Comparison of ENCODE assay signal across 9 cellular contexts in genomic region chr7:155467846-155468821, GRCh38. TPM values are rescaled to one million over a fixed set of nuclear protein-coding genes. Genes with fewer than 3 reads are reported as not detected.
DNase-seq lines count a peak whose midpoint lies in the region; ATAC-seq, FAIRE-seq and TF ChIP-seq lines count a peak whose summit lies in the region.
"Had no signal": no experiment of that assay in that cellular context is flagged by ENCODE, and none has a peak within 500 bp of the region (broad histone marks: within the 10 kb centered on the region; RNA-seq: fewer than 3 reads in every experiment).

No MANE protein-coding gene starts in this region.

- no peaks in the 10 kb centered on the region for H3K9me3 ChIP-seq in BLaER1 treated with 17β-estradiol and CSF1 and Interleukin-3, amounts not matched to agents 10 nM and 100 nM (replicated peaks in 1 of 11)
- H3K9me3 ChIP-seq in HAP-1 (no peaks in the 10 kb centered on the region), neural progenitor cell (ENCODE audit: low read depth) (no peaks in the 10 kb centered on the region), small intestine (ENCODE audit: control insufficient read depth, low read depth) (no peaks in the 10 kb centered on the region)

- peak overlapping the region; percentile 95 for H3K27ac Mint-ChIP-seq in neural progenitor cell

- H3K27me3 ChIP-seq in BLaER1 treated with 17β-estradiol and CSF1 and Interleukin-3, amounts not matched to agents 10 nM and 100 nM = peaks cover 100% of the 10 kb centered on the region in 11 experiments
- H3K27me3 ChIP-seq in HAP-1 (ENCODE audit: low read depth) (no peaks in the 10 kb centered on the region), neural progenitor cell (peaks cover 100% of the 10 kb centered on the region), small intestine (ENCODE audit: control insufficient read depth in 2 of 2, insufficient read depth in 2 of 2, low read length in 2 of 2) (peaks cover 22 to 76% of the 10 kb centered on the region in 2 donors)

- peaks cover 41% of the 10 kb centered on the region for H3F3A ChIP-seq in neural progenitor cell (ENCODE audit: low read depth)

- in situ Hi-C loops in HAP-1 (cut with MboI; ENCODE audit: low sequenced_read_pairs) = no loop called here

- H4K20me1 ChIP-seq in BLaER1 treated with 17β-estradiol and CSF1 and Interleukin-3, amounts not matched to agents 10 nM and 100 nM = peaks cover 0 to 96% (median 89%) of the 10 kb centered on the region in 11 experiments; a peak in 19 of 22 replicates
- peaks cover 100% of the 10 kb centered on the region for H4K20me1 ChIP-seq in neural progenitor cell (ENCODE audit: low read depth)

- no peaks in the 10 kb centered on the region for H3K9me3 Mint-ChIP-seq in neural progenitor cell

- peaks cover 76% of the 10 kb centered on the region for H3K4me1 Mint-ChIP-seq in neural progenitor cell

- no peak overlapping the region for H3K9ac ChIP-seq in BLaER1 treated with 17β-estradiol and CSF1 and Interleukin-3, amounts not matched to agents 10 nM and 100 nM
- H3K9ac ChIP-seq in neural progenitor cell = no peak overlapping the region

- peaks cover 50% of the 10 kb centered on the region for H3K27me3 Mint-ChIP-seq in neural progenitor cell (ENCODE audit: insufficient read depth, low read depth)

- peak overlapping the region; percentile 88 for H3K4me3 Mint-ChIP-seq in neural progenitor cell

- peak overlapping the region in 7 of 10 experiments; percentile 21 to 57 (median 36); a peak in 13 of 20 replicates for H3K4me3 ChIP-seq in BLaER1 treated with 17β-estradiol and CSF1 and Interleukin-3, amounts not matched to agents 10 nM and 100 nM
- H3K4me3 ChIP-seq in HAP-1 = peak overlapping the region; percentile 21
- peak overlapping the region; percentile 54 for H3K4me3 ChIP-seq in coronary artery
- peak overlapping the region; percentile 39 for H3K4me3 ChIP-seq in neural progenitor cell
- no peak overlapping the region for H3K4me3 ChIP-seq in small intestine (ENCODE audit: low read depth in 1 of 2, low read length in 2 of 2)

- FAIRE-seq in small intestine (lab: Jason Lieb, UNC) = no peak

- no peak for ATAC-seq in GM21515 (IDR thresholded peaks at IDR 0.05; ENCODE audit: unreplicated experiment)

- H3K79me2 ChIP-seq in neural progenitor cell (ENCODE audit: low read depth) = no peaks in the 10 kb centered on the region

- no peaks in the 10 kb centered on the region for H3K36me3 ChIP-seq in BLaER1 treated with 17β-estradiol and CSF1 and Interleukin-3, amounts not matched to agents 10 nM and 100 nM
- H3K36me3 ChIP-seq in HAP-1 (replicated peaks) = peaks cover 14% of the 10 kb centered on the region
- H3K36me3 ChIP-seq in neural progenitor cell = no peaks in the 10 kb centered on the region
- H3K36me3 ChIP-seq in small intestine (ENCODE audit: control insufficient read depth in 2 of 2, insufficient read depth in 2 of 2, low read length in 2 of 2) = no peaks in the 10 kb centered on the region

- DNase-seq in HAP-1 (ENCODE audit: low spot score in 2 of 2) (peak in 1 of 2 experiments; percentile 64), coronary artery (ENCODE audit: low spot score) (no peak), neural progenitor cell (ENCODE audit: low spot score) (peak; percentile 74), small intestine (no peak), KG1 (lab: John Stamatoyannopoulos, UW) (no peak), middle frontal gyrus (ENCODE audit: extremely low spot score, low spot score) (no peak)

- 3 to 5% (median 4%) methylated on average over 61 to 70 of the region's 70 CpGs for WGBS in small intestine, 3 donors

- peaks cover 17 to 35% (median 30%) of the 10 kb centered on the region in 10 experiments; a peak in 19 of 20 replicates for H3K4me1 ChIP-seq in BLaER1 treated with 17β-estradiol and CSF1 and Interleukin-3, amounts not matched to agents 10 nM and 100 nM
- H3K4me1 ChIP-seq in HAP-1 (peaks cover 21% of the 10 kb centered on the region), neural progenitor cell (peaks cover 16% of the 10 kb centered on the region), small intestine (ENCODE audit: control insufficient read depth in 2 of 2, insufficient read depth in 1 of 2, low read depth in 1 of 2, low read length in 1 of 2) (no peaks in the 10 kb centered on the region)

- no peak overlapping the region for H3K27ac ChIP-seq in BLaER1 treated with 17β-estradiol and CSF1 and Interleukin-3, amounts not matched to agents 10 nM and 100 nM
- H3K27ac ChIP-seq in coronary artery = no peak overlapping the region
- H3K27ac ChIP-seq in neural progenitor cell = no peak overlapping the region
- H3K27ac ChIP-seq in small intestine (ENCODE audit: low read depth in 1 of 2, low read length in 1 of 2) = no peak overlapping the region

- H3K4me2 ChIP-seq in BLaER1 treated with 17β-estradiol and CSF1 and Interleukin-3, amounts not matched to agents 10 nM and 100 nM = peak overlapping the region; percentile 31 to 78 (median 52); a peak in 20 of 22 replicates
- peak overlapping the region; percentile 70 for H3K4me2 ChIP-seq in neural progenitor cell

- H3K36me3 Mint-ChIP-seq in neural progenitor cell = peaks cover 2% of the 10 kb centered on the region

- no peak for TF ChIP-seq CTCF in coronary artery (IDR thresholded peaks at IDR 0.05)
- no peak for TF ChIP-seq CTCF in neural progenitor cell (IDR thresholded peaks at IDR 0.05)

- H2AFZ ChIP-seq in neural progenitor cell (replicated peaks) = no peak overlapping the region

RNA-seq across cellular contexts. Expression of gene EN2, which starts 10.2 kb away (rescaled TPM):
- total RNA-seq in neural progenitor cell (ENCODE audit: low replicate concordance) = not detected in 2 replicates
- polyA plus RNA-seq in small intestine = not detected
- total RNA-seq: glomerular endothelial cell had no signal

Comparison
In these comparisons a context has a peak if more than half of its experiments do, and no peak if none do; other contexts are left out.
1. H3K4me3 ChIP-seq: peak in BLaER1 treated with 17β-estradiol and CSF1 and Interleukin-3, amounts not matched to agents 10 nM and 100 nM (7 of 10), HAP-1 (single experiment), coronary artery (single experiment) and neural progenitor cell (single experiment); none in small intestine (0 of 2).